In the genomic region with DNA sequence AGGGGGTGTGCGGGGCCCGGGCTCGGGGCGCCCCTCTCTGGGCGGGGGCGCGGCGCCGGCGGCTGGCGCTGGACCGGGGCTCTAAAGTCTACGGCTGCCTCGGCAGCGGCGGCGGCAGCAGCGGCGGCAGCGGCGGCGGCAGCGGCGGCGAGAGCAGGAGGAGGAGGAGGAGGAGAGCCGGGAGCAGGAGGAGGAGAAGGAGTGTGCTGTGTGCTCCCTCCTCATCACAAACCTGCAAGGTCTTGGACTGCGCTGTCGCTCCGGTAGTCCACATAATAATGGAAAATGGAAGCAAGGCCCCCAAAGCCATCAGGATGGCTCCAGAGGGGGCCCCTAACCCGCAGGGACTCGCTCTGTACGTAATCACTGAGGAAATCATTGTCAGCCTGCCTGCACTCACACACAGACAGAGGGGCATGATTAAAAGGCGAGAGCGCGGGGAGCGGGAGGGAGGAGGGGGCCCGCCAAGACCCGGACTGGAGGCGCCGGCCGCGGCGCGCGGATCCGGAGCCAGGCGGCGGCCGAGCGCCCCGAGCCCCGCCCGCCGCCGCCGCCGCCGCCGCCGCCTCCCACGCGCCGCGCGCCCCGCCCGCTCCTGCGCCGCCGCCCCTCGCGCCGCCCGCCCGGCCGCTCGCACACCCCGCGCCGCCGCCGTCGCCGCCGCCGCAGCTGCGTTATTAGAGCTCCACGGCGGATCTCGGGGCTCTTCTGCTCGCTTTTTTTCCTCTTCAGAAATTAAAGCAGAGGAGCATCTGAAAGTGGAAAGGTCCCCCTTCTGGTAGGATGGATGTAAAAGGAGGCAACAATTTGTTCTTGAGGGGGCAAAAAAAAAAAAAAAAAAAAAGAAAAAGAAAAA, we compare ENCODE assay signal across 8 cellular contexts. TPM values are rescaled to one million over a fixed set of nuclear protein-coding genes. Genes with fewer than 3 reads are reported as not detected.
DNase-seq lines count a peak whose midpoint lies in the region; ATAC-seq lines count a peak whose summit lies in the region.

Gene ZNF521 (minus strand): TSS at position 394 of the 856 bp plus-strand sequence. CDS start 1,220 bp downstream, outside the sequence.

- peaks cover 15% of the 10 kb centered on the region for H3K27me3 Mint-ChIP-seq in memory B cell

- H3K36me3 Mint-ChIP-seq in memory B cell: peaks cover 4% of the 10 kb centered on the region

- in situ Hi-C loops in endometrial microvascular endothelial cells (cut with HindIII; ENCODE audit: inconsistent ontology term, low pct_unique_long_range_greater_than_20kb, low sequenced_read_pairs): loop anchor here (25.0 kb wide), 1 partner anchor 115 kb away; no protein-coding TSS in a partner anchor

- ATAC-seq in GM19372 (IDR thresholded peaks at IDR 0.05; ENCODE audit: low read depth, unreplicated experiment) (peak; percentile 81), HG03521 (IDR thresholded peaks at IDR 0.05; ENCODE audit: unreplicated experiment) (peak; percentile 74), memory B cell (ENCODE audit: low read depth) (peak; percentile 81)

- H3K9me3 Mint-ChIP-seq in memory B cell: peaks cover 3% of the 10 kb centered on the region

- DNase-seq in C1 segment of cervical spinal cord (lab: John Stamatoyannopoulos, UW): peak; percentile 17 to 93 (median 81)
- DNase-seq in NCI-H774 (lab: John Stamatoyannopoulos, UW): peak; percentile 62
- DNase-seq in activated CD8-positive, alpha-beta memory T cell treated with anti-CD3 and anti-CD28 coated beads, Interleukin-2, amount 50 U/mL, for 4 hours: peak; percentile 45
- DNase-seq in memory B cell (ENCODE audit: low spot score in 2 of 2): peak in 1 of 2 donors; percentile 56
- DNase-seq in stimulated activated CD8-positive, alpha-beta memory T cell treated with anti-CD3 and anti-CD28 coated beads, Interleukin-15, amount 100 ng/mL, for 24 hours (ENCODE audit: low read depth): peak; percentile 13

- H3K27ac Mint-ChIP-seq in memory B cell: no peak within 1 kb of the TSS

- H3K4me1 Mint-ChIP-seq in memory B cell: peaks cover 5% of the 10 kb centered on the region

- H3K4me3 Mint-ChIP-seq in memory B cell: peak within 1 kb of the TSS; percentile 80

RNA-seq across cellular contexts. Expression of gene ZNF521, which starts in this region (rescaled TPM):
- total RNA-seq in endometrial microvascular endothelial cells (ENCODE audit: inconsistent ontology term): 43.0 TPM
